Comparison of ENCODE assay signal across 25 cellular contexts in genomic region chr11:103988595-103988969, GRCh38. TPM values are rescaled to one million over a fixed set of nuclear protein-coding genes. Genes with fewer than 3 reads are reported as not detected.
DNase-seq lines count a peak whose midpoint lies in the region; ATAC-seq and TF ChIP-seq lines count a peak whose summit lies in the region.
"Had no signal": no experiment of that assay in that cellular context is flagged by ENCODE, and none has a peak within 500 bp of the region (broad histone marks: within the 10 kb centered on the region; RNA-seq: fewer than 3 reads in every experiment).

No MANE protein-coding gene starts in this region.

- no peak overlapping the region for H3K18ac ChIP-seq in mesendoderm (ENCODE audit: low read length)

- no peak overlapping the region for H2BK120ac ChIP-seq in mesendoderm (ENCODE audit: low read depth, low read length)

- H3K56ac ChIP-seq in mesendoderm (ENCODE audit: low read length) = no peak overlapping the region

- H3K4me1 Mint-ChIP-seq in WTC11 = peaks cover 22% of the 10 kb centered on the region
- H3K4me1 Mint-ChIP-seq: mesothelial cell of epicardium, nephron progenitor cell had no signal

- no peak overlapping the region for H2BK5ac ChIP-seq in mesendoderm (ENCODE audit: low read length)

- H3K4me2 ChIP-seq in mesendoderm (ENCODE audit: low read length) = no peak overlapping the region
- H3K4me2 ChIP-seq: hepatocyte had no signal

- H4K5ac ChIP-seq in mesendoderm (ENCODE audit: low read length) = no peak overlapping the region

- H3K4me3 ChIP-seq in mesendoderm (ENCODE audit: low read length) = no peak overlapping the region
- no peak overlapping the region for H3K4me3 ChIP-seq in sigmoid colon
- H3K4me3 ChIP-seq: hepatocyte, spleen, suprapubic skin had no signal

- no CpG with 5 or more reads among the region's 4 CpGs for WGBS in mesendoderm (ENCODE audit: extremely low coverage, insufficient coverage, low lambda C conversion rate)
- WGBS in sigmoid colon, 2 donors = 65 to 73% methylated on average over 4 of the region's 4 CpGs

- H3K4me3 Mint-ChIP-seq in WTC11 = no peak overlapping the region
- H3K4me3 Mint-ChIP-seq: brain, mesothelial cell of epicardium, nephron progenitor cell had no signal

- no peak for TF ChIP-seq POLR2A in sigmoid colon (IDR thresholded peaks at IDR 0.05)

- H3K9ac ChIP-seq in mesendoderm (ENCODE audit: low read length) = no peak overlapping the region

- CTCF ChIA-PET in WTC11 (lab: Charles Lee) = no interaction called here

- DNase-seq in NCI-H82 (lab: John Stamatoyannopoulos, UW) (peak; percentile 4), NCI-H82 treated with DMSO at 0.1 percent for 48 hours (lab: John Stamatoyannopoulos, UW; ENCODE audit: unreplicated experiment) (no peak), amniotic epithelial cell (ENCODE audit: low read depth) (peak; percentile 92), fibroblast of peridontal ligament (ENCODE audit: extremely low read depth) (peak; percentile 48), mesendoderm (no peak), WTC11 (ENCODE audit: low spot score) (no peak), iPS-NIHi11 (ENCODE audit: low spot score) (no peak), sigmoid colon (no peak)
- DNase-seq: activated CD4-positive, alpha-beta T cell treated with anti-CD3 and anti-CD28 coated beads, Interleukin-2, amount 50 U/mL, for 1 hour; activated naive CD4-positive, alpha-beta T cell treated with anti-CD3 and anti-CD28 coated beads, Interleukin-2, amount 50 U/mL, for 16 hours; DMS153; Kasumi-1; NCI-H1417 treated with DMSO at 0.1 percent for 48 hours; NCI-H2171 treated with DMSO at 0.1 percent for 48 hours; nephron progenitor cell; spleen; SW 1271 had no signal

- H4K8ac ChIP-seq in mesendoderm (ENCODE audit: low read depth, low read length) = no peak overlapping the region

- no peaks in the 10 kb centered on the region for H3K27me3 ChIP-seq in mesendoderm (ENCODE audit: insufficient read depth, low read length, poor library complexity)
- no peaks in the 10 kb centered on the region for H3K27me3 ChIP-seq in sigmoid colon
- H3K27me3 ChIP-seq: hepatocyte, spleen, suprapubic skin had no signal

- H3K23ac ChIP-seq in mesendoderm (ENCODE audit: low read length) = no peak overlapping the region

- H3K4me1 ChIP-seq in mesendoderm (ENCODE audit: control insufficient read depth, low read depth, low read length) (no peaks in the 10 kb centered on the region), sigmoid colon (peaks cover 0 to 9% (median 5%) of the 10 kb centered on the region in 4 donors)
- H3K4me1 ChIP-seq: spleen, suprapubic skin had no signal

- H2AK5ac ChIP-seq in mesendoderm (ENCODE audit: low read length) = no peak overlapping the region

- TF ChIP-seq CTCF in WTC11 (IDR thresholded peaks at IDR 0.05) = no peak
- TF ChIP-seq CTCF in sigmoid colon (IDR thresholded peaks at IDR 0.05) = no peak

- H3K36me3 Mint-ChIP-seq in WTC11 = no peaks in the 10 kb centered on the region; the same call in 1 of the 2 replicates

- H3K36me3 ChIP-seq in mesendoderm (ENCODE audit: control insufficient read depth, insufficient read depth, low read length) (no peaks in the 10 kb centered on the region), sigmoid colon (no peaks in the 10 kb centered on the region)
- H3K36me3 ChIP-seq: spleen, suprapubic skin had no signal

- ATAC-seq in WTC11 = no peak

- H3K27ac ChIP-seq in mesendoderm (ENCODE audit: low read depth, low read length) (no peak overlapping the region), sigmoid colon (no peak overlapping the region)
- H3K27ac ChIP-seq: hepatocyte, spleen, suprapubic skin had no signal

- H2BK15ac ChIP-seq in mesendoderm (replicated peaks; ENCODE audit: low read depth) = no peak overlapping the region

- no peaks in the 10 kb centered on the region for H3K79me2 ChIP-seq in mesendoderm (ENCODE audit: control insufficient read depth, insufficient read depth, low read length)
- H3K79me2 ChIP-seq: hepatocyte had no signal

- TF ChIP-seq EP300 in sigmoid colon (IDR thresholded peaks at IDR 0.05) = no peak

- H3K27me3 Mint-ChIP-seq in WTC11 (ENCODE audit: low read depth) = no peaks in the 10 kb centered on the region
- H3K27me3 Mint-ChIP-seq: progenitor cell of endocrine pancreas had no signal

- no peak overlapping the region for H3K27ac Mint-ChIP-seq in WTC11
- H3K27ac Mint-ChIP-seq: mesothelial cell of epicardium, nephron progenitor cell, progenitor cell of endocrine pancreas had no signal

- intact Hi-C loops in sigmoid colon (cut with DNase I) = no loop called here

- POLR2A ChIA-PET in WTC11 (lab: Charles Lee) = no interaction called here

- no peaks in the 10 kb centered on the region for H3K9me3 ChIP-seq in sigmoid colon
- H3K9me3 ChIP-seq: suprapubic skin had no signal

- H3K9me3 Mint-ChIP-seq in WTC11 = peaks cover 10% of the 10 kb centered on the region

- no peaks in the 10 kb centered on the region for H3K79me1 ChIP-seq in mesendoderm (ENCODE audit: low read length)

- H3K4ac ChIP-seq in mesendoderm (ENCODE audit: low read depth, low read length) = no peak overlapping the region

TF ChIP-seq in WTC11, 78 proteins besides CTCF, POLR2A, EP300 and RAD21:
- TF ChIP-seq FOXK1 (CRISPR knock-in tag; IDR thresholded peaks at IDR 0.05) (no peak), GTF2I (CRISPR knock-in tag; conservative IDR thresholded peaks at IDR 0.05) (no peak), TCF7 (CRISPR knock-in tag; IDR thresholded peaks at IDR 0.05; ENCODE audit: low read depth) (no peak), NR1H2 (CRISPR knock-in tag; IDR thresholded peaks at IDR 0.05) (no peak), TEAD4 (CRISPR knock-in tag; IDR thresholded peaks at IDR 0.05) (no peak)
- TF ChIP-seq, protein P1, sequence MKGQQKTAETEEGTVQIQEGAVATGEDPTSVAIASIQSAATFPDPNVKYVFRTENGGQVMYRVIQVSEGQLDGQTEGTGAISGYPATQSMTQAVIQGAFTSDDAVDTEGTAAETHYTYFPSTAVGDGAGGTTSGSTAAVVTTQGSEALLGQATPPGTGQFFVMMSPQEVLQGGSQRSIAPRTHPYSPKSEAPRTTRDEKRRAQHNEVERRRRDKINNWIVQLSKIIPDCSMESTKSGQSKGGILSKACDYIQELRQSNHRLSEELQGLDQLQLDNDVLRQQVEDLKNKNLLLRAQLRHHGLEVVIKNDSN (CRISPR knock-in tag; IDR thresholded peaks at IDR 0.05) = no peak
- TF ChIP-seq, protein P2, sequence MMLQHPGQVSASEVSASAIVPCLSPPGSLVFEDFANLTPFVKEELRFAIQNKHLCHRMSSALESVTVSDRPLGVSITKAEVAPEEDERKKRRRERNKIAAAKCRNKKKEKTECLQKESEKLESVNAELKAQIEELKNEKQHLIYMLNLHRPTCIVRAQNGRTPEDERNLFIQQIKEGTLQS (CRISPR knock-in tag; conservative IDR thresholded peaks at IDR 0.05) = no peak
- TF ChIP-seq, protein P3, sequence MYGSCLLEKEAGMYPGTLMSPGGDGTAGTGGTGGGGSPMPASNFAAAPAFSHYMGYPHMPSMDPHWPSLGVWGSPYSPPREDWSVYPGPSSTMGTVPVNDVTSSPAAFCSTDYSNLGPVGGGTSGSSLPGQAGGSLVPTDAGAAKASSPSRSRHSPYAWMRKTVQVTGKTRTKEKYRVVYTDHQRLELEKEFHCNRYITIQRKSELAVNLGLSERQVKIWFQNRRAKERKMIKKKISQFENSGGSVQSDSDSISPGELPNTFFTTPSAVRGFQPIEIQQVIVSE (CRISPR knock-in tag; IDR thresholded peaks at IDR 0.05; ENCODE audit: borderline replicate concordance) = no peak

RNA-seq across cellular contexts. Expression of gene DDI1, which starts 47.9 kb away (rescaled TPM):
- not detected for polyA plus RNA-seq in mesendoderm (2013, experiment 1 of 2)
- not detected for polyA plus RNA-seq in mesendoderm (2013, experiment 2 of 2)
- total RNA-seq in WTC11 (2021) = not detected in 3 replicates
- total RNA-seq in sigmoid colon = not detected
- not detected for polyA plus RNA-seq in sigmoid colon
- total RNA-seq: A172, hepatocyte, HT-29, mesothelial cell of epicardium, progenitor cell of endocrine pancreas, spleen, suprapubic skin had no signal
- polyA plus RNA-seq: esophagus, spleen had no signal

Comparison
In these comparisons a context has a peak if more than half of its experiments do, and no peak if none do; other contexts are left out.
1. DNase-seq: peak in NCI-H82 (single experiment), amniotic epithelial cell (single experiment) and fibroblast of peridontal ligament (single experiment); none in NCI-H82 treated with DMSO at 0.1 percent for 48 hours (single experiment), mesendoderm (single experiment), WTC11 (single experiment), iPS-NIHi11 (single experiment) and sigmoid colon (single experiment).